Comparison of ENCODE assay signal across 24 cellular contexts in genomic region chr6:139784222-139784769, GRCh38.
DNase-seq lines count a peak whose midpoint lies in the region; ATAC-seq, FAIRE-seq and TF ChIP-seq lines count a peak whose summit lies in the region.
"Had no signal": no experiment of that assay in that cellular context is flagged by ENCODE, and none has a peak within 500 bp of the region (broad histone marks: within the 10 kb centered on the region; RNA-seq: fewer than 3 reads in every experiment).

No MANE protein-coding gene starts in this region.

- POLR2A ChIA-PET in HepG2 (lab: Yijun Ruan, JAX) = no interaction called here

- H2AFZ ChIP-seq in HepG2 (ENCODE audit: low read length) = no peak overlapping the region
- H2AFZ ChIP-seq: GM23338 had no signal

- WGBS in HepG2 (ENCODE audit: low lambda C conversion rate) = 29% methylated on average over 2 of the region's 2 CpGs
- 78% methylated on average over 2 of the region's 2 CpGs for WGBS in right lobe of liver (ENCODE audit: insufficient coverage, low coverage, low lambda C conversion rate, missing lambda C conversion rate)

- H4K20me1 ChIP-seq in HepG2 (ENCODE audit: insufficient read depth, low read length) = no peaks in the 10 kb centered on the region
- H4K20me1 ChIP-seq: BLaER1 had no signal

- H3K27ac ChIP-seq in HepG2 (ENCODE audit: extremely low read length, insufficient read depth, low read length) (no peak overlapping the region), right lobe of liver (no peak overlapping the region)
- H3K27ac ChIP-seq: BLaER1 had no signal

- no peak for TF ChIP-seq RAD21 in HepG2 (CRISPR knock-in tag; IDR thresholded peaks at IDR 0.05)

- H3K4me3 ChIP-seq in HepG2 (replicated peaks in 1 of 3; ENCODE audit: insufficient read depth in 1 of 3, low read depth in 2 of 3, low read length in 3 of 3) (no peak overlapping the region), right lobe of liver (no peak overlapping the region), adipocyte (ENCODE audit: low read length) (peak overlapping the region; percentile 25)
- H3K4me3 ChIP-seq: BLaER1, GM23338 had no signal

- DNase-seq in HepG2 (ENCODE audit: low spot score) = no peak
- DNase-seq in right lobe of liver = no peak
- no peak for DNase-seq in adipocyte (ENCODE audit: low read depth)
- peak; percentile 11 for DNase-seq in fibroblast of gingiva (ENCODE audit: low read depth)
- DNase-seq in left colon = no peak
- DNase-seq in SHP77 (lab: John Stamatoyannopoulos, UW) = no peak
- no peak for DNase-seq in NK-92 treated with Interleukin-12 subunit alpha and Interleukin-12 subunit beta, amount 100 ng/mL, for 24 hours (lab: John Stamatoyannopoulos, UW)
- DNase-seq: CD4-positive, CD25-positive, alpha-beta regulatory T cell; DMS153; DND-41; H9; HFFc6; MV-4-11; NCI-H1105; NCI-H1436 treated with DMSO at 0.1 percent for 48 hours; NCI-H187 treated with DMSO at 0.1 percent for 48 hours; NCI-H446; NCI-H524 treated with DMSO at 0.1 percent for 48 hours; NCI-H774; Right ventricle myocardium superior; RPMI8226 had no signal

- intact Hi-C loops in HepG2 (cut with micrococcal nuclease; ENCODE audit: unreplicated experiment) (no loop called here), right lobe of liver (cut with DNase I) (no loop called here), left colon (cut with DNase I, micrococcal nuclease) (no loop called here)

- FAIRE-seq in HepG2 (lab: Jason Lieb, UNC) = peak; percentile 30
- FAIRE-seq: A204.1 had no signal

- H3K9ac ChIP-seq in HepG2 (ENCODE audit: insufficient read depth, low read depth, low read length) (no peak overlapping the region), adipocyte (ENCODE audit: low read length) (no peak overlapping the region)
- H3K9ac ChIP-seq: BLaER1 had no signal

- H3K4me2 ChIP-seq in HepG2 (ENCODE audit: low read depth, low read length) = no peak overlapping the region
- H3K4me2 ChIP-seq: BLaER1, GM23338 had no signal

- no peaks in the 10 kb centered on the region for H3K36me3 ChIP-seq in HepG2 (replicated peaks in 1 of 2; ENCODE audit: control insufficient read depth in 1 of 2, insufficient read depth in 2 of 2, low read length in 2 of 2)
- H3K36me3 ChIP-seq in right lobe of liver = no peaks in the 10 kb centered on the region
- no peaks in the 10 kb centered on the region for H3K36me3 ChIP-seq in adipocyte (ENCODE audit: control insufficient read depth, insufficient read depth, low read length, severe bottlenecking)
- H3K36me3 ChIP-seq: BLaER1 had no signal

- BruUV-seq in HepG2 (replicated peaks; lab: Mats Ljungman, UMichigan) = no TSS peak

- CTCF ChIA-PET in HepG2 (lab: Yijun Ruan, JAX; ENCODE audit: low intra/inter-chr PET ratio, low total read pairs) = no interaction called here

- H3K27me3 ChIP-seq in HepG2 (ENCODE audit: control insufficient read depth in 1 of 2, insufficient read depth in 2 of 2, low read length in 2 of 2) (no peaks in the 10 kb centered on the region), right lobe of liver (no peaks in the 10 kb centered on the region), adipocyte (replicated peaks; ENCODE audit: control insufficient read depth, insufficient read depth, low read length) (no peaks in the 10 kb centered on the region)
- H3K27me3 ChIP-seq: BLaER1 had no signal

- ATAC-seq in HepG2 = no peak
- no peak for ATAC-seq in right lobe of liver
- ATAC-seq in left colon = no peak
- ATAC-seq: GM23338 had no signal

- no peaks in the 10 kb centered on the region for H3K79me2 ChIP-seq in HepG2 (ENCODE audit: insufficient read depth, low read length)

- TF ChIP-seq POLR2A in HepG2 (IDR thresholded peaks at IDR 0.05; ENCODE audit: insufficient read depth in 1 of 2, low read depth in 2 of 2, low read length in 2 of 2) = no peak
- no peak for TF ChIP-seq POLR2A in right lobe of liver (IDR thresholded peaks at IDR 0.05)

- H3K4me1 ChIP-seq in HepG2 (ENCODE audit: insufficient read depth, low read length) = no peaks in the 10 kb centered on the region
- no peaks in the 10 kb centered on the region for H3K4me1 ChIP-seq in right lobe of liver
- H3K4me1 ChIP-seq in adipocyte (ENCODE audit: control insufficient read depth, insufficient read depth, low read length) = no peaks in the 10 kb centered on the region
- H3K4me1 ChIP-seq: BLaER1 had no signal

- in situ Hi-C loops in HepG2 (cut with HindIII; ENCODE audit: extremely low pct_ligation_motif_present, low pct_unique_long_range_greater_than_20kb) = no loop called here

- TF ChIP-seq CTCF in HepG2 (CRISPR knock-in tag; IDR thresholded peaks at IDR 0.05) (no peak), right lobe of liver (IDR thresholded peaks at IDR 0.05) (no peak)

- TF ChIP-seq EP300 in HepG2 (IDR thresholded peaks at IDR 0.05; ENCODE audit: low read depth in 2 of 2, low read length in 2 of 2) = no peak
- no peak for TF ChIP-seq EP300 in HepG2 (CRISPR knock-in tag; IDR thresholded peaks at IDR 0.05; ENCODE audit: borderline replicate concordance)

- H3K9me3 ChIP-seq in HepG2 (ENCODE audit: low read length) (peaks cover 17% of the 10 kb centered on the region; the same call in 1 of the 2 replicates), right lobe of liver (no peaks in the 10 kb centered on the region), adipocyte (ENCODE audit: control insufficient read depth, low read length) (peaks cover 30% of the 10 kb centered on the region)
- H3K9me3 ChIP-seq: BLaER1 had no signal

TF ChIP-seq in HepG2, 621 proteins besides CTCF, POLR2A, EP300 and RAD21 (continues in another document):
- TF ChIP-seq NRL (CRISPR knock-in tag; IDR thresholded peaks at IDR 0.05; ENCODE audit: borderline replicate concordance) (no peak), ZNF619 (CRISPR knock-in tag; IDR thresholded peaks at IDR 0.05) (no peak), KDM3A (CRISPR knock-in tag; IDR thresholded peaks at IDR 0.05; ENCODE audit: low read depth) (no peak), PAWR (CRISPR knock-in tag; IDR thresholded peaks at IDR 0.05; ENCODE audit: borderline replicate concordance) (no peak), NONO (IDR thresholded peaks at IDR 0.05) (no peak), NONO (CRISPR knock-in tag; conservative IDR thresholded peaks at IDR 0.05) (no peak), NFE2 (CRISPR knock-in tag; IDR thresholded peaks at IDR 0.05) (no peak), HINFP (CRISPR knock-in tag; IDR thresholded peaks at IDR 0.05; ENCODE audit: low read depth) (no peak), ZNF354B (CRISPR knock-in tag; IDR thresholded peaks at IDR 0.05) (no peak), ARHGAP35 (CRISPR knock-in tag; IDR thresholded peaks at IDR 0.05; ENCODE audit: borderline replicate concordance) (no peak), ZNF468 (CRISPR knock-in tag; IDR thresholded peaks at IDR 0.05) (no peak), SMARCC2 (IDR thresholded peaks at IDR 0.05) (no peak)
- TF ChIP-seq, protein P1, sequence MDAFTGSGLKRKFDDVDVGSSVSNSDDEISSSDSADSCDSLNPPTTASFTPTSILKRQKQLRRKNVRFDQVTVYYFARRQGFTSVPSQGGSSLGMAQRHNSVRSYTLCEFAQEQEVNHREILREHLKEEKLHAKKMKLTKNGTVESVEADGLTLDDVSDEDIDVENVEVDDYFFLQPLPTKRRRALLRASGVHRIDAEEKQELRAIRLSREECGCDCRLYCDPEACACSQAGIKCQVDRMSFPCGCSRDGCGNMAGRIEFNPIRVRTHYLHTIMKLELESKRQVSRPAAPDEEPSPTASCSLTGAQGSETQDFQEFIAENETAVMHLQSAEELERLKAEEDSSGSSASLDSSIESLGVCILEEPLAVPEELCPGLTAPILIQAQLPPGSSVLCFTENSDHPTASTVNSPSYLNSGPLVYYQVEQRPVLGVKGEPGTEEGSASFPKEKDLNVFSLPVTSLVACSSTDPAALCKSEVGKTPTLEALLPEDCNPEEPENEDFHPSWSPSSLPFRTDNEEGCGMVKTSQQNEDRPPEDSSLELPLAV (CRISPR knock-in tag; conservative IDR thresholded peaks at IDR 0.05; ENCODE audit: low read depth) = no peak
- TF ChIP-seq, protein P2, sequence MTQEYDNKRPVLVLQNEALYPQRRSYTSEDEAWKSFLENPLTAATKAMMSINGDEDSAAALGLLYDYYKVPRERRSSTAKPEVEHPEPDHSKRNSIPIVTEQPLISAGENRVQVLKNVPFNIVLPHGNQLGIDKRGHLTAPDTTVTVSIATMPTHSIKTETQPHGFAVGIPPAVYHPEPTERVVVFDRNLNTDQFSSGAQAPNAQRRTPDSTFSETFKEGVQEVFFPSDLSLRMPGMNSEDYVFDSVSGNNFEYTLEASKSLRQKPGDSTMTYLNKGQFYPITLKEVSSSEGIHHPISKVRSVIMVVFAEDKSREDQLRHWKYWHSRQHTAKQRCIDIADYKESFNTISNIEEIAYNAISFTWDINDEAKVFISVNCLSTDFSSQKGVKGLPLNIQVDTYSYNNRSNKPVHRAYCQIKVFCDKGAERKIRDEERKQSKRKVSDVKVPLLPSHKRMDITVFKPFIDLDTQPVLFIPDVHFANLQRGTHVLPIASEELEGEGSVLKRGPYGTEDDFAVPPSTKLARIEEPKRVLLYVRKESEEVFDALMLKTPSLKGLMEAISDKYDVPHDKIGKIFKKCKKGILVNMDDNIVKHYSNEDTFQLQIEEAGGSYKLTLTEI (CRISPR knock-in tag; conservative IDR thresholded peaks at IDR 0.05) = no peak
